28 cellular contexts compared by ENCODE assay signal in genomic region chr19:3814648-3815047, GRCh38. TPM values are rescaled to one million over a fixed set of nuclear protein-coding genes. Genes with fewer than 3 reads are reported as not detected.
A peak's percentile ranks its signal among the peaks of the same experiment; 100 is the strongest.
DNase-seq lines count a peak whose midpoint lies in the region; ATAC-seq and TF ChIP-seq lines count a peak whose summit lies in the region.
"Had no signal": no experiment of that assay in that cellular context is flagged by ENCODE, and none has a peak within 500 bp of the region (broad histone marks: within the 10 kb centered on the region; RNA-seq: fewer than 3 reads in every experiment).

No MANE protein-coding gene starts in this region.

- no peak for ATAC-seq in CD8-positive, alpha-beta T cell
- no peak for ATAC-seq in naive thymus-derived CD8-positive, alpha-beta T cell
- no peak for ATAC-seq in esophagus mucosa
- ATAC-seq: GM23338 had no signal

- H3K36me3 Mint-ChIP-seq in activated CD4-positive, alpha-beta T cell treated with anti-CD3 and anti-CD28 coated beads, Interleukin-2, amount 10 ng/mL, durations not matched to agents 24 days and 14 days (ENCODE audit: low read depth): peaks cover 4% of the 10 kb centered on the region
- no peaks in the 10 kb centered on the region for H3K36me3 Mint-ChIP-seq in CD8-positive, alpha-beta T cell
- H3K36me3 Mint-ChIP-seq in activated T-helper 1 cell treated with anti-CD3 and anti-CD28 coated beads, Interleukin-12 subunit alpha, Interleukin-12 subunit beta, Interleukin-2, Interleukin-4 antibody, amounts not matched to agents 30 ng/mL and 10 ng/mL and 1 ng/mL, durations not matched to agents 14 hours and 24 hours and 36 hours (ENCODE audit: low read depth): peaks cover 4% of the 10 kb centered on the region
- H3K36me3 Mint-ChIP-seq in naive thymus-derived CD8-positive, alpha-beta T cell: no peaks in the 10 kb centered on the region

- no peaks in the 10 kb centered on the region for H3K27me3 ChIP-seq in CD8-positive, alpha-beta T cell (ENCODE audit: insufficient read depth, low read length)
- H3K27me3 ChIP-seq: testis, uterus had no signal

- H3K36me3 ChIP-seq in CD8-positive, alpha-beta T cell (ENCODE audit: insufficient read depth, low read length): no peaks in the 10 kb centered on the region
- H3K36me3 ChIP-seq: ascending aorta, uterus had no signal

- CTCF ChIA-PET in CD8-positive, alpha-beta T cell (lab: Charles Lee): interaction anchor here (1.1 kb wide), 1 partner anchor 96 kb away, joined by 3 read pairs; no protein-coding TSS in a partner anchor

- no peak for TF ChIP-seq CTCF in CD8-positive, alpha-beta T cell (IDR thresholded peaks at IDR 0.05)

- H3K4me3 Mint-ChIP-seq in activated CD4-positive, alpha-beta T cell treated with anti-CD3 and anti-CD28 coated beads, Interleukin-2, amount 10 ng/mL, durations not matched to agents 24 days and 14 days: peak overlapping the region; percentile 34
- H3K4me3 Mint-ChIP-seq in CD8-positive, alpha-beta T cell: peak overlapping the region; percentile 8
- no peak overlapping the region for H3K4me3 Mint-ChIP-seq in activated T-helper 1 cell treated with anti-CD3 and anti-CD28 coated beads, Interleukin-12 subunit alpha, Interleukin-12 subunit beta, Interleukin-2, Interleukin-4 antibody, amounts not matched to agents 30 ng/mL and 10 ng/mL and 1 ng/mL, durations not matched to agents 14 hours and 24 hours and 36 hours
- H3K4me3 Mint-ChIP-seq in naive thymus-derived CD8-positive, alpha-beta T cell: peak overlapping the region in 7 of 10 donors; percentile 52 to 87 (median 74)
- H3K4me3 Mint-ChIP-seq: GM23338 had no signal

- intact Hi-C loops in activated CD4-positive, alpha-beta T cell treated with anti-CD3 and anti-CD28 coated beads, Interleukin-2, amount 10 ng/mL, durations not matched to agents 24 days and 14 days (cut with micrococcal nuclease): no loop called here
- intact Hi-C loops in CD8-positive, alpha-beta T cell (cut with DNase I, micrococcal nuclease): loop anchor here in 1 of 2 experiments (5.0 kb wide), 1 partner anchor 112 kb away; the partner anchor contains the start of gene PIP5K1C
- intact Hi-C loops in activated T-helper 1 cell treated with anti-CD3 and anti-CD28 coated beads, Interleukin-12 subunit alpha, Interleukin-12 subunit beta, Interleukin-2, Interleukin-4 antibody, amounts not matched to agents 30 ng/mL and 10 ng/mL and 1 ng/mL, durations not matched to agents 14 hours and 24 hours and 36 hours (cut with micrococcal nuclease): no loop called here

- H3K4me1 ChIP-seq in CD8-positive, alpha-beta T cell (ENCODE audit: insufficient read depth, low read length): peaks cover 62% of the 10 kb centered on the region
- H3K4me1 ChIP-seq: ascending aorta, Caco-2, testis, uterus had no signal

- H3K4me3 ChIP-seq in CD8-positive, alpha-beta T cell (ENCODE audit: low read depth, low read length): no peak overlapping the region
- H3K4me3 ChIP-seq: ascending aorta, GM23338, smooth muscle cell, testis, uterus had no signal

- no peak overlapping the region for H3K27ac ChIP-seq in CD8-positive, alpha-beta T cell (ENCODE audit: low read depth, low read length)
- H3K27ac ChIP-seq: ascending aorta, testis, uterus had no signal

- POLR2A ChIA-PET in CD8-positive, alpha-beta T cell (lab: Charles Lee): no interaction called here
- POLR2A ChIA-PET in naive thymus-derived CD8-positive, alpha-beta T cell (lab: Charles Lee): interaction anchor here (4.9 kb wide), 1 partner anchor 52 kb away, joined by 32 read pairs; the partner anchor contains the start of gene MRPL54

- H3K9me3 ChIP-seq in CD8-positive, alpha-beta T cell (ENCODE audit: low read length): no peaks in the 10 kb centered on the region
- H3K9me3 ChIP-seq: ascending aorta, Caco-2, testis, uterus had no signal

- no peak for DNase-seq in activated CD4-positive, alpha-beta T cell treated with anti-CD3 and anti-CD28 coated beads, Interleukin-2, amount 10 ng/mL, durations not matched to agents 24 days and 14 days
- no peak for DNase-seq in activated CD4-positive, alpha-beta T cell treated with anti-CD3 and anti-CD28 coated beads for 48 hours
- peak in 1 of 7 experiments; percentile 15 for DNase-seq in CD8-positive, alpha-beta T cell
- no peak for DNase-seq in activated T-helper 1 cell treated with anti-CD3 and anti-CD28 coated beads, Interleukin-12 subunit alpha, Interleukin-12 subunit beta, Interleukin-2, Interleukin-4 antibody, amounts not matched to agents 30 ng/mL and 10 ng/mL and 1 ng/mL, durations not matched to agents 14 hours and 24 hours and 36 hours (ENCODE audit: low spot score)
- DNase-seq in naive thymus-derived CD8-positive, alpha-beta T cell: no peak
- no peak for DNase-seq in midbrain (lab: John Stamatoyannopoulos, UW)
- no peak for DNase-seq in activated CD4-positive, CD25-positive, alpha-beta regulatory T cell treated with anti-CD3 and anti-CD28 coated beads, Interleukin-2, amount 50 U/mL, for 72 hours
- DNase-seq: activated naive CD4-positive, alpha-beta T cell; AML-193; Caco-2; dermis blood vessel endothelial cell; DMS79; IMR-90; kidney; NCI-H446; NCI-H82; stimulated activated CD4-positive, alpha-beta T cell treated with anti-CD3 and anti-CD28 coated beads, Interleukin-2, amount 100 ng/mL, for 24 hours; testis; uterus had no signal

- peak overlapping the region; percentile 83 for H3K27ac Mint-ChIP-seq in activated CD4-positive, alpha-beta T cell treated with anti-CD3 and anti-CD28 coated beads, Interleukin-2, amount 10 ng/mL, durations not matched to agents 24 days and 14 days
- peak overlapping the region; percentile 57 for H3K27ac Mint-ChIP-seq in CD8-positive, alpha-beta T cell
- H3K27ac Mint-ChIP-seq in activated T-helper 1 cell treated with anti-CD3 and anti-CD28 coated beads, Interleukin-12 subunit alpha, Interleukin-12 subunit beta, Interleukin-2, Interleukin-4 antibody, amounts not matched to agents 30 ng/mL and 10 ng/mL and 1 ng/mL, durations not matched to agents 14 hours and 24 hours and 36 hours: peak overlapping the region; percentile 97
- peak overlapping the region in 8 of 10 donors; percentile 34 to 94 (median 89) for H3K27ac Mint-ChIP-seq in naive thymus-derived CD8-positive, alpha-beta T cell
- H3K27ac Mint-ChIP-seq: GM23338 had no signal

- peaks cover 2% of the 10 kb centered on the region for H3K27me3 Mint-ChIP-seq in activated CD4-positive, alpha-beta T cell treated with anti-CD3 and anti-CD28 coated beads, Interleukin-2, amount 10 ng/mL, durations not matched to agents 24 days and 14 days
- H3K27me3 Mint-ChIP-seq in CD8-positive, alpha-beta T cell (ENCODE audit: low read depth): no peaks in the 10 kb centered on the region
- H3K27me3 Mint-ChIP-seq in activated T-helper 1 cell treated with anti-CD3 and anti-CD28 coated beads, Interleukin-12 subunit alpha, Interleukin-12 subunit beta, Interleukin-2, Interleukin-4 antibody, amounts not matched to agents 30 ng/mL and 10 ng/mL and 1 ng/mL, durations not matched to agents 14 hours and 24 hours and 36 hours (ENCODE audit: insufficient read depth): no peaks in the 10 kb centered on the region
- H3K27me3 Mint-ChIP-seq in naive thymus-derived CD8-positive, alpha-beta T cell: no peaks in the 10 kb centered on the region

- H3K4me1 Mint-ChIP-seq in activated CD4-positive, alpha-beta T cell treated with anti-CD3 and anti-CD28 coated beads, Interleukin-2, amount 10 ng/mL, durations not matched to agents 24 days and 14 days: peaks cover 37% of the 10 kb centered on the region
- peaks cover 49% of the 10 kb centered on the region for H3K4me1 Mint-ChIP-seq in CD8-positive, alpha-beta T cell (ENCODE audit: low read depth)
- peaks cover 41% of the 10 kb centered on the region for H3K4me1 Mint-ChIP-seq in activated T-helper 1 cell treated with anti-CD3 and anti-CD28 coated beads, Interleukin-12 subunit alpha, Interleukin-12 subunit beta, Interleukin-2, Interleukin-4 antibody, amounts not matched to agents 30 ng/mL and 10 ng/mL and 1 ng/mL, durations not matched to agents 14 hours and 24 hours and 36 hours (ENCODE audit: low read depth)
- peaks cover 19 to 63% (median 49%) of the 10 kb centered on the region in 4 donors for H3K4me1 Mint-ChIP-seq in naive thymus-derived CD8-positive, alpha-beta T cell
- H3K4me1 Mint-ChIP-seq: GM23338 had no signal

- H3K9me3 Mint-ChIP-seq in activated CD4-positive, alpha-beta T cell treated with anti-CD3 and anti-CD28 coated beads, Interleukin-2, amount 10 ng/mL, durations not matched to agents 24 days and 14 days: peaks cover 3% of the 10 kb centered on the region
- H3K9me3 Mint-ChIP-seq in CD8-positive, alpha-beta T cell: no peaks in the 10 kb centered on the region
- peaks cover 3% of the 10 kb centered on the region for H3K9me3 Mint-ChIP-seq in activated T-helper 1 cell treated with anti-CD3 and anti-CD28 coated beads, Interleukin-12 subunit alpha, Interleukin-12 subunit beta, Interleukin-2, Interleukin-4 antibody, amounts not matched to agents 30 ng/mL and 10 ng/mL and 1 ng/mL, durations not matched to agents 14 hours and 24 hours and 36 hours
- H3K9me3 Mint-ChIP-seq in naive thymus-derived CD8-positive, alpha-beta T cell: no peaks in the 10 kb centered on the region
- H3K9me3 Mint-ChIP-seq: GM23338 had no signal

RNA-seq across cellular contexts. Expression of gene MATK, which starts 28.5 kb away (rescaled TPM):
- 31.6 and 32.3 TPM in 2 replicates for total RNA-seq in activated CD4-positive, alpha-beta T cell treated with anti-CD3 and anti-CD28 coated beads, Interleukin-2, amount 10 ng/mL, durations not matched to agents 24 days and 14 days
- total RNA-seq in CD8-positive, alpha-beta T cell: 10 to 100 TPM; 38.1 to 40.0 TPM
- total RNA-seq in activated T-helper 1 cell treated with anti-CD3 and anti-CD28 coated beads, Interleukin-12 subunit alpha, Interleukin-12 subunit beta, Interleukin-2, Interleukin-4 antibody, amounts not matched to agents 30 ng/mL and 10 ng/mL and 1 ng/mL, durations not matched to agents 14 hours and 24 hours and 36 hours: 21.5 and 24.3 TPM in 2 replicates
- total RNA-seq in naive thymus-derived CD8-positive, alpha-beta T cell: 1 to 10 TPM; 1.7 to 2.9 TPM
- 10 to 100 TPM; 25.2 to 69.6 (median 25.9) TPM for polyA plus RNA-seq in naive thymus-derived CD8-positive, alpha-beta T cell
- 0.24 TPM for total RNA-seq in esophagus mucosa
- total RNA-seq: ascending aorta, glomerular endothelial cell, IMR-90, MCF 10A, smooth muscle cell had no signal
- polyA plus RNA-seq: IMR-90, smooth muscle cell had no signal

RNA-seq across cellular contexts. Expression of gene RAX2, which starts 42.6 kb away (rescaled TPM):
- not detected in 2 replicates for total RNA-seq in activated CD4-positive, alpha-beta T cell treated with anti-CD3 and anti-CD28 coated beads, Interleukin-2, amount 10 ng/mL, durations not matched to agents 24 days and 14 days
- not detected for total RNA-seq in CD8-positive, alpha-beta T cell
- not detected in 2 replicates for total RNA-seq in activated T-helper 1 cell treated with anti-CD3 and anti-CD28 coated beads, Interleukin-12 subunit alpha, Interleukin-12 subunit beta, Interleukin-2, Interleukin-4 antibody, amounts not matched to agents 30 ng/mL and 10 ng/mL and 1 ng/mL, durations not matched to agents 14 hours and 24 hours and 36 hours
- not detected for total RNA-seq in naive thymus-derived CD8-positive, alpha-beta T cell
- polyA plus RNA-seq in naive thymus-derived CD8-positive, alpha-beta T cell: not detected
- total RNA-seq in esophagus mucosa: not detected
- total RNA-seq: ascending aorta, Caco-2, cardiac septum, dermis blood vessel endothelial cell, glomerular endothelial cell, GM23338, IMR-90, kidney, lung microvascular endothelial cell, MCF 10A, renal cortical epithelial cell, smooth muscle cell had no signal
- polyA plus RNA-seq: IMR-90, smooth muscle cell had no signal

RNA-seq across cellular contexts. Expression of gene MRPL54, which starts 52.2 kb away (rescaled TPM):
- total RNA-seq in activated CD4-positive, alpha-beta T cell treated with anti-CD3 and anti-CD28 coated beads, Interleukin-2, amount 10 ng/mL, durations not matched to agents 24 days and 14 days: 91.4 and 96.6 TPM in 2 replicates
- total RNA-seq in CD8-positive, alpha-beta T cell: 10 to 100 TPM; 72.5 to 78.0 TPM
- total RNA-seq in activated T-helper 1 cell treated with anti-CD3 and anti-CD28 coated beads, Interleukin-12 subunit alpha, Interleukin-12 subunit beta, Interleukin-2, Interleukin-4 antibody, amounts not matched to agents 30 ng/mL and 10 ng/mL and 1 ng/mL, durations not matched to agents 14 hours and 24 hours and 36 hours: 88.2 and 94.7 TPM in 2 replicates
- total RNA-seq in naive thymus-derived CD8-positive, alpha-beta T cell: 10 to 100 TPM; 51.6 to 51.9 TPM
- 100 to 1,000 TPM in 2 of 3 donors, 10 to 100 TPM in 1; 92.5 to 168 (median 120) TPM for polyA plus RNA-seq in naive thymus-derived CD8-positive, alpha-beta T cell
- 62.3 TPM for total RNA-seq in esophagus mucosa

RNA-seq across cellular contexts. Expression of gene APBA3, which starts 53.2 kb away (rescaled TPM):
- 41.5 and 48.7 TPM in 2 replicates for total RNA-seq in activated CD4-positive, alpha-beta T cell treated with anti-CD3 and anti-CD28 coated beads, Interleukin-2, amount 10 ng/mL, durations not matched to agents 24 days and 14 days
- total RNA-seq in CD8-positive, alpha-beta T cell: 10 to 100 TPM; 48.8 to 51.6 TPM
- 45.4 and 48.9 TPM in 2 replicates for total RNA-seq in activated T-helper 1 cell treated with anti-CD3 and anti-CD28 coated beads, Interleukin-12 subunit alpha, Interleukin-12 subunit beta, Interleukin-2, Interleukin-4 antibody, amounts not matched to agents 30 ng/mL and 10 ng/mL and 1 ng/mL, durations not matched to agents 14 hours and 24 hours and 36 hours
- 10 to 100 TPM; 72.8 to 80.4 TPM for total RNA-seq in naive thymus-derived CD8-positive, alpha-beta T cell
- 10 to 100 TPM; 25.0 to 33.0 (median 27.1) TPM for polyA plus RNA-seq in naive thymus-derived CD8-positive, alpha-beta T cell
- 10.9 TPM for total RNA-seq in esophagus mucosa

RNA-seq across cellular contexts. Expression of gene ZFR2, which starts 54.2 kb away (rescaled TPM):
- not detected in 2 replicates for total RNA-seq in activated CD4-positive, alpha-beta T cell treated with anti-CD3 and anti-CD28 coated beads, Interleukin-2, amount 10 ng/mL, durations not matched to agents 24 days and 14 days
- total RNA-seq in CD8-positive, alpha-beta T cell: 1 to 10 TPM in 1 of 2 experiments, under 1 TPM in 1; 0.50 to 1.9 TPM
- total RNA-seq in activated T-helper 1 cell treated with anti-CD3 and anti-CD28 coated beads, Interleukin-12 subunit alpha, Interleukin-12 subunit beta, Interleukin-2, Interleukin-4 antibody, amounts not matched to agents 30 ng/mL and 10 ng/mL and 1 ng/mL, durations not matched to agents 14 hours and 24 hours and 36 hours: 0.39 TPM in 1 of 2 replicates, not detected in the other
- total RNA-seq in naive thymus-derived CD8-positive, alpha-beta T cell: under 1 TPM; 0.75 to 0.96 TPM
- polyA plus RNA-seq in naive thymus-derived CD8-positive, alpha-beta T cell: 1 to 10 TPM; 1.4 to 5.6 (median 2.9) TPM
- not detected for total RNA-seq in esophagus mucosa
- total RNA-seq: ascending aorta, Caco-2, IMR-90, lung microvascular endothelial cell, MCF 10A, uterus had no signal
